Comparison of ENCODE assay signal across 14 cellular contexts in the genomic region with DNA sequence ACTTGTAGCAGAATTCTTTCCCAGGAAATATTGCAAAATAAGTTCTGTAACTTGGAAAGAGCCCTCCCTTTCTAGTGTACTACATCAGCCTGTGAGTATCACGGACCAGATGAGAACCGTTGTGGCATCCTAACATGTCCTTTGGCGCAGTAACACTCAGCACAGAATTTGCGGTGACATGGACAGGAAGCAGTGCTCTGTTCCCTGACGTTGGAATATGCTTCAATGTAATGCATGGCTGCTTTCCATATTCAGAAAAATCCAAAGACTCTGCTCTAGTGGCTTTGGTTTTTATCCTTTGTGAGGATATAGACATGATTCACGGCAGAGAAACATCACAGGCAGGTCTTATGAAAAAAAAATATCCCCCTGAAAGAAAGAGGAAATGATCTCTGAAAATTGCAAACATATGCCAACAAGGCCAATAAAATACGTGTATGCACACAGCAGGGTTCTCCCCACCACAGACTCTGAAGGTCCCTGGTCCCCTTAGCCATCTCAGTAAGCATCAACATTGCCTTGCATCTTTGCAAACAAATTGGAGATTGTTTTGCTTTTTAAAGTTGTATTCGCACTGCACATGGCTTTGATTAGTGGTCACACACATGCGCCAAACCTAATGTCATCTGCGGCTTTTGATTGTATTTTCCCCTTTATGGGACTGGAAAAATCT.
DNase-seq lines count a peak whose midpoint lies in the region; TF ChIP-seq lines count a peak whose summit lies in the region.
"Had no signal": no experiment of that assay in that cellular context is flagged by ENCODE, and none has a peak within 500 bp of the region (broad histone marks: within the 10 kb centered on the region; RNA-seq: fewer than 3 reads in every experiment).

No MANE protein-coding gene starts in this region.

- H3K36me3 ChIP-seq in thyroid gland (no peaks in the 10 kb centered on the region), MG63 (no peaks in the 10 kb centered on the region)
- H3K36me3 ChIP-seq: neural progenitor cell had no signal

- no peak for TF ChIP-seq CTCF in thyroid gland (IDR thresholded peaks at IDR 0.05)

- peak; percentile 47 for DNase-seq in M059J (ENCODE audit: low read depth)
- peak; percentile 94 for DNase-seq in brain pericyte (ENCODE audit: low read depth, low spot score)
- peak; percentile 65 for DNase-seq in iris pigment epithelial cell (ENCODE audit: low read depth)
- DNase-seq in thyroid gland = no peak
- no peak for DNase-seq in NCI-H187 treated with DMSO at 0.1 percent for 48 hours (lab: John Stamatoyannopoulos, UW)
- no peak for DNase-seq in MG63
- no peak for DNase-seq in DMS53 (lab: John Stamatoyannopoulos, UW)
- no peak for DNase-seq in pons (ENCODE audit: low spot score)
- DNase-seq: activated CD4-positive, alpha-beta T cell treated with anti-CD3 and anti-CD28 coated beads, Interleukin-2, amount 50 U/mL, for 1 hour; activated naive CD4-positive, alpha-beta T cell treated with anti-CD3 and anti-CD28 coated beads for 36 hours; DMS 273 treated with DMSO at 0.1 percent for 48 hours; NCI-H446 treated with DMSO at 0.1 percent for 48 hours; stimulated activated CD4-positive, alpha-beta T cell treated with anti-CD3 and anti-CD28 coated beads, Interleukin-4, amount 100 ng/mL, for 1 hour had no signal

- no peaks in the 10 kb centered on the region for H3K27me3 ChIP-seq in thyroid gland
- no peaks in the 10 kb centered on the region for H3K27me3 ChIP-seq in MG63
- H3K27me3 ChIP-seq: neural progenitor cell had no signal

- H3K9me3 ChIP-seq in thyroid gland (no peaks in the 10 kb centered on the region), MG63 (no peaks in the 10 kb centered on the region)

- H3K27ac ChIP-seq in thyroid gland = peak overlapping the region in 2 of 3 donors; percentile 20 to 61
- H3K27ac ChIP-seq: neural progenitor cell had no signal

- peaks cover 7 to 18% of the 10 kb centered on the region in 2 donors for H3K4me1 ChIP-seq in thyroid gland

- 73 to 78% methylated on average over 10 of the region's 10 CpGs for WGBS in thyroid gland, 2 donors

- no peak for TF ChIP-seq POLR2A in thyroid gland (IDR thresholded peaks at IDR 0.05)

- intact Hi-C loops in thyroid gland (cut with DNase I) = no loop called here

- no peak overlapping the region for H3K4me3 ChIP-seq in thyroid gland (replicated peaks in 1 of 3)
- H3K4me3 ChIP-seq in MG63 = no peak overlapping the region
- H3K4me3 ChIP-seq: neural progenitor cell had no signal

Comparison
In these comparisons a context has a peak if more than half of its experiments do, and no peak if none do; other contexts are left out.
1. DNase-seq: peak in M059J (single experiment), brain pericyte (single experiment) and iris pigment epithelial cell (single experiment); none in thyroid gland (0 of 2), NCI-H187 treated with DMSO at 0.1 percent for 48 hours (single experiment), MG63 (single experiment), DMS53 (single experiment) and pons (single experiment).